22 cellular contexts compared by ENCODE assay signal in genomic region chr7:151132461-151133205, GRCh38. TPM values are rescaled to one million over a fixed set of nuclear protein-coding genes. Genes with fewer than 3 reads are reported as not detected.
A peak's percentile ranks its signal among the peaks of the same experiment; 100 is the strongest.
DNase-seq lines count a peak whose midpoint lies in the region; ATAC-seq and TF ChIP-seq lines count a peak whose summit lies in the region.
"Had no signal": no experiment of that assay in that cellular context is flagged by ENCODE, and none has a peak within 500 bp of the region (broad histone marks: within the 10 kb centered on the region; RNA-seq: fewer than 3 reads in every experiment).

No MANE protein-coding gene starts in this region.

- no peak for ATAC-seq in GM18517 (IDR thresholded peaks at IDR 0.05; ENCODE audit: unreplicated experiment)
- ATAC-seq: HCT116 had no signal

- DNase-seq in SJCRH30 (no peak), sigmoid colon (peak; percentile 28), MV-4-11 (lab: John Stamatoyannopoulos, UW) (no peak)
- DNase-seq in activated T-cell treated with anti-CD3 and anti-CD28 coated beads, Interleukin-2, amount 50 U/mL, for 24 hours: no peak
- DNase-seq: CD4-positive, alpha-beta memory T cell; DMS153; GF-D8; GOT3; Kasumi-1; MG63; NCI-H1105; NCI-H2081 treated with DMSO at 0.1 percent for 48 hours; NCI-H748 treated with DMSO at 0.1 percent for 48 hours; NK-92 treated with Interleukin-12 subunit alpha and Interleukin-12 subunit beta, amount 100 ng/mL, for 24 hours; SHP77 had no signal

- no peak overlapping the region for H3K4me3 Mint-ChIP-seq in activated T-cell treated with anti-CD3 and anti-CD28 coated beads, Interleukin-2, amount 50 U/mL, for 24 hours
- H3K4me3 Mint-ChIP-seq: CD4-positive, alpha-beta memory T cell had no signal

- peaks cover 23% of the 10 kb centered on the region for H3K4me1 ChIP-seq in SJCRH30
- H3K4me1 ChIP-seq in sigmoid colon: no peaks in the 10 kb centered on the region

- intact Hi-C loops in sigmoid colon (cut with DNase I): no loop called here

- H3K9me3 Mint-ChIP-seq in activated T-cell treated with anti-CD3 and anti-CD28 coated beads, Interleukin-2, amount 50 U/mL, for 24 hours: no peaks in the 10 kb centered on the region
- H3K9me3 Mint-ChIP-seq: CD4-positive, alpha-beta memory T cell had no signal

- no peak overlapping the region for H3K4me3 ChIP-seq in SJCRH30
- H3K4me3 ChIP-seq in sigmoid colon: no peak overlapping the region
- H3K4me3 ChIP-seq: BLaER1, MG63 had no signal

- H3K27ac ChIP-seq in SJCRH30 (peak overlapping the region; percentile 82), cingulate gyrus (ENCODE audit: low read depth, low read length) (peak overlapping the region; percentile 87), layer of hippocampus (ENCODE audit: low read depth, low read length) (peak overlapping the region; percentile 73), sigmoid colon (peak overlapping the region in 1 of 4 donors; percentile 1)
- H3K27ac ChIP-seq: BLaER1 had no signal

- TF ChIP-seq CTCF in sigmoid colon (IDR thresholded peaks at IDR 0.05): no peak

- TF ChIP-seq POLR2A in sigmoid colon (IDR thresholded peaks at IDR 0.05): no peak

- 96% methylated on average over 21 of the region's 21 CpGs for WGBS in sigmoid colon, 2 donors

- H3K27me3 Mint-ChIP-seq in activated T-cell treated with anti-CD3 and anti-CD28 coated beads, Interleukin-2, amount 50 U/mL, for 24 hours: no peaks in the 10 kb centered on the region
- H3K27me3 Mint-ChIP-seq: CD4-positive, alpha-beta memory T cell had no signal

- no peak for TF ChIP-seq EP300 in sigmoid colon (IDR thresholded peaks at IDR 0.05)

- no peaks in the 10 kb centered on the region for H3K27me3 ChIP-seq in SJCRH30
- H3K27me3 ChIP-seq in layer of hippocampus (ENCODE audit: control insufficient read depth, insufficient read depth, low read length): no peaks in the 10 kb centered on the region
- no peaks in the 10 kb centered on the region for H3K27me3 ChIP-seq in sigmoid colon
- H3K27me3 ChIP-seq: BLaER1, MG63 had no signal

- H3K36me3 ChIP-seq in SJCRH30: peaks cover 47% of the 10 kb centered on the region
- H3K36me3 ChIP-seq in sigmoid colon: peaks cover 46 to 96% (median 75%) of the 10 kb centered on the region in 4 donors

- H3K9me3 ChIP-seq in SJCRH30 (replicated peaks) (no peaks in the 10 kb centered on the region), sigmoid colon (no peaks in the 10 kb centered on the region)
- H3K9me3 ChIP-seq: BLaER1, MG63 had no signal

- H3K4me1 Mint-ChIP-seq in activated T-cell treated with anti-CD3 and anti-CD28 coated beads, Interleukin-2, amount 50 U/mL, for 24 hours (ENCODE audit: low read depth): no peaks in the 10 kb centered on the region
- H3K4me1 Mint-ChIP-seq: CD4-positive, alpha-beta memory T cell had no signal

- peaks cover 65% of the 10 kb centered on the region for H3K36me3 Mint-ChIP-seq in activated T-cell treated with anti-CD3 and anti-CD28 coated beads, Interleukin-2, amount 50 U/mL, for 24 hours (ENCODE audit: low read depth)

- no peak overlapping the region for H3K27ac Mint-ChIP-seq in activated T-cell treated with anti-CD3 and anti-CD28 coated beads, Interleukin-2, amount 50 U/mL, for 24 hours

RNA-seq across cellular contexts. Expression of gene GBX1, which starts 34.9 kb away (rescaled TPM):
- total RNA-seq in SJCRH30 (2014; rRNA removed; shearing (Covaris generic)): 0.48 and 0.95 TPM in 2 replicates
- not detected for total RNA-seq in sigmoid colon
- not detected for polyA plus RNA-seq in sigmoid colon
- total RNA-seq: A673; CD4-positive, alpha-beta memory T cell; NCI-H460 had no signal
- polyA plus RNA-seq: CD4-positive, alpha-beta memory T cell had no signal

RNA-seq across cellular contexts. Expression of gene AGAP3, which starts 46.4 kb away (rescaled TPM):
- 59.7 and 62.9 TPM in 2 replicates for total RNA-seq in SJCRH30 (2014; rRNA removed; shearing (Covaris generic))
- total RNA-seq in sigmoid colon: 10 to 100 TPM; 34.2 to 89.7 (median 40.9) TPM
- 10 to 100 TPM; 27.7 to 42.3 (median 33.6) TPM for polyA plus RNA-seq in sigmoid colon

RNA-seq across cellular contexts. Expression of gene TMUB1, which starts 49.3 kb away (rescaled TPM):
- 43.5 and 44.2 TPM in 2 replicates for total RNA-seq in SJCRH30 (2014; rRNA removed; shearing (Covaris generic))
- total RNA-seq in sigmoid colon: 10 to 100 TPM; 33.4 to 48.9 (median 41.9) TPM
- polyA plus RNA-seq in sigmoid colon: 10 to 100 TPM; 45.0 to 74.6 (median 47.4) TPM

RNA-seq across cellular contexts. Expression of gene FASTK, which starts 52.0 kb away (rescaled TPM):
- 62.2 and 92.8 TPM in 2 replicates for total RNA-seq in SJCRH30 (2014; rRNA removed; shearing (Covaris generic))
- total RNA-seq in sigmoid colon: 10 to 100 TPM; 61.5 to 80.0 (median 69.9) TPM
- 100 to 1,000 TPM in 1 of 3 donors, 10 to 100 TPM in 2; 61.3 to 124 (median 65.0) TPM for polyA plus RNA-seq in sigmoid colon

RNA-seq across cellular contexts. Expression of gene ASB10, which starts 54.4 kb away (rescaled TPM):
- not detected in 2 replicates for total RNA-seq in SJCRH30 (2014; rRNA removed; shearing (Covaris generic))
- not detected for total RNA-seq in sigmoid colon
- not detected for polyA plus RNA-seq in sigmoid colon
- total RNA-seq: A673; CD4-positive, alpha-beta memory T cell; NCI-H460 had no signal
- polyA plus RNA-seq: CD4-positive, alpha-beta memory T cell had no signal
